8 cellular contexts compared by ENCODE assay signal in the genomic region with DNA sequence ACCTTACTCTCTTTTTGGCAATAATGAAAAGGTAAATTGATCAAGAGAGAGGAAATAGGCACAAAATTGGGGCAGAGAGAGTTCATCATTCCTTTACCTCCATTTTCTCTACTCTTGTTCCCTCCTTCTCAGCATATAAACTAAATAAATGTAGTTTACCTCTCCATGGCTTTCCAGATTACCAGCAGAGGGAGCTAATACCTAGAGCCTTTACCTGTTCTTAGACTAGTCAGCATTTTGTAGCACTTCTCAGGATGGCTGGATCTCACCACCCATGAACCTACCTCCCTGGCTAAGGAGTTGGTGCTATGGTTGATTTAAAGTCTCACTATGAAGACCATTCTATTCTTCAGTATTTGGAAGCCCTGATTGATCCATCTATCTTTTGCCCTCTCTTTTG. TPM values are rescaled to one million over a fixed set of nuclear protein-coding genes. Genes with fewer than 3 reads are reported as not detected.
A peak's percentile ranks its signal among the peaks of the same experiment; 100 is the strongest.
DNase-seq lines count a peak whose midpoint lies in the region; ATAC-seq, FAIRE-seq and TF ChIP-seq lines count a peak whose summit lies in the region.

No MANE protein-coding gene starts in this region.

- H3K4me1 ChIP-seq in IMR-90 (ENCODE audit: control insufficient read depth, insufficient read depth, low read length) (peaks cover 2% of the 10 kb centered on the region), small intestine (ENCODE audit: control insufficient read depth in 2 of 2, insufficient read depth in 1 of 2, low read depth in 1 of 2, low read length in 1 of 2) (no peaks in the 10 kb centered on the region)

- H3K27me3 Mint-ChIP-seq in activated CD8-positive, alpha-beta memory T cell treated with anti-CD3 and anti-CD28 coated beads, Interleukin-2, amount 10 ng/mL, durations not matched to agents 7 days and 5 days, result no peaks in the 10 kb centered on the region

- H3K18ac ChIP-seq in IMR-90 (ENCODE audit: low read depth, low read length), result no peak overlapping the region

- H3K4ac ChIP-seq in IMR-90 (ENCODE audit: low read depth, low read length), result no peak overlapping the region

- TF ChIP-seq CTCF in IMR-90 (conservative IDR thresholded peaks at IDR 0.05; ENCODE audit: low read depth, low read length), result peak; percentile 57

- H3K27ac ChIP-seq in IMR-90 (ENCODE audit: insufficient read depth, low read length) (no peak overlapping the region), small intestine (ENCODE audit: low read depth in 1 of 2, low read length in 1 of 2) (no peak overlapping the region)

- H4K5ac ChIP-seq in IMR-90 (ENCODE audit: low read depth, low read length), result no peak overlapping the region

- peak; percentile 68 for ATAC-seq in activated CD8-positive, alpha-beta memory T cell treated with anti-CD3 and anti-CD28 coated beads, Interleukin-2, amount 10 ng/mL, durations not matched to agents 7 days and 5 days
- ATAC-seq in IMR-90 (ENCODE audit: low read depth), result peak; percentile 49
- peak; percentile 70 for ATAC-seq in esophagus mucosa
- ATAC-seq in HG02870 (IDR thresholded peaks at IDR 0.05; ENCODE audit: unreplicated experiment), result no peak
- no peak for ATAC-seq in GM21381 (IDR thresholded peaks at IDR 0.05; ENCODE audit: unreplicated experiment)

- no peak overlapping the region for H3K56ac ChIP-seq in IMR-90 (ENCODE audit: extremely low read depth, insufficient read depth, low read length)

- dilution Hi-C loops in IMR-90 (cut with HindIII; ENCODE audit: low sequenced_read_pairs, unreplicated experiment), result no loop called here

- FAIRE-seq in RCC 7860 (lab: Jason Lieb, UNC), result peak; percentile 67
- no peak for FAIRE-seq in small intestine (lab: Jason Lieb, UNC)

- CTCF ChIA-PET in activated CD8-positive, alpha-beta memory T cell treated with anti-CD3 and anti-CD28 coated beads, Interleukin-2, amount 10 ng/mL, durations not matched to agents 7 days and 5 days (lab: Charles Lee), result interaction anchor here (0.9 to 2.3 kb wide), 5 partner anchors 15 to 282 kb away, joined by 3 to 7 read pairs (median 4); partner anchors contain the start of genes OFD1 and TRAPPC2
- CTCF ChIA-PET in IMR-90 (lab: Yijun Ruan, JAX), result interaction anchor here (1.6 kb wide), 1 partner anchor 243 kb away, joined by 3 read pairs; no protein-coding TSS in a partner anchor

- no peak overlapping the region for H4K91ac ChIP-seq in IMR-90 (ENCODE audit: insufficient read depth, low read depth, low read length)

- no peak overlapping the region for H2BK20ac ChIP-seq in IMR-90 (ENCODE audit: low read depth, low read length)

- intact Hi-C loops in IMR-90 (cut with micrococcal nuclease), result loop anchor here (1.0 kb wide), 1 partner anchor 282 kb away; no protein-coding TSS in a partner anchor

- H3K4me1 Mint-ChIP-seq in activated CD8-positive, alpha-beta memory T cell treated with anti-CD3 and anti-CD28 coated beads, Interleukin-2, amount 10 ng/mL, durations not matched to agents 7 days and 5 days, result peaks cover 35% of the 10 kb centered on the region

- H3K27ac Mint-ChIP-seq in activated CD8-positive, alpha-beta memory T cell treated with anti-CD3 and anti-CD28 coated beads, Interleukin-2, amount 10 ng/mL, durations not matched to agents 7 days and 5 days, result peak overlapping the region; percentile 43

- no peaks in the 10 kb centered on the region for H3K79me1 ChIP-seq in IMR-90 (ENCODE audit: low read depth in 1 of 2, low read length in 2 of 2)

- H3K9me3 ChIP-seq in IMR-90 (ENCODE audit: control insufficient read depth, insufficient read depth, low read length), result no peaks in the 10 kb centered on the region
- H3K9me3 ChIP-seq in small intestine (ENCODE audit: control insufficient read depth, low read depth), result no peaks in the 10 kb centered on the region

- H3K4me3 ChIP-seq in IMR-90 (ENCODE audit: insufficient read depth, low read depth, low read length), result no peak overlapping the region
- H3K4me3 ChIP-seq in small intestine (ENCODE audit: low read depth in 1 of 2, low read length in 2 of 2), result no peak overlapping the region

- H4K8ac ChIP-seq in IMR-90 (ENCODE audit: low read depth in 2 of 2, low read length in 2 of 2), result no peak overlapping the region

- peaks cover 39% of the 10 kb centered on the region for H3K36me3 Mint-ChIP-seq in activated CD8-positive, alpha-beta memory T cell treated with anti-CD3 and anti-CD28 coated beads, Interleukin-2, amount 10 ng/mL, durations not matched to agents 7 days and 5 days

- POLR2A ChIA-PET in IMR-90 (lab: Charles Lee; ENCODE audit: unreplicated experiment), result no interaction called here

- no peak overlapping the region for H2BK15ac ChIP-seq in IMR-90 (ENCODE audit: low read depth, low read length)

- H3K9me3 Mint-ChIP-seq in activated CD8-positive, alpha-beta memory T cell treated with anti-CD3 and anti-CD28 coated beads, Interleukin-2, amount 10 ng/mL, durations not matched to agents 7 days and 5 days (ENCODE audit: low read depth), result no peaks in the 10 kb centered on the region

- no peak for TF ChIP-seq POLR2A in IMR-90 (IDR thresholded peaks at IDR 0.05; ENCODE audit: low read depth, low read length)

- no peak overlapping the region for H2BK120ac ChIP-seq in IMR-90 (ENCODE audit: low read depth, low read length)

- H2AK9ac ChIP-seq in IMR-90 (replicated peaks; ENCODE audit: low read depth, low read length, poor library complexity), result no peak overlapping the region

- no peak overlapping the region for H2BK5ac ChIP-seq in IMR-90 (ENCODE audit: low read depth, low read length, poor library complexity, severe bottlenecking)

- no peaks in the 10 kb centered on the region for H4K20me1 ChIP-seq in IMR-90 (ENCODE audit: insufficient read depth, low read length)

- H3K4me3 Mint-ChIP-seq in activated CD8-positive, alpha-beta memory T cell treated with anti-CD3 and anti-CD28 coated beads, Interleukin-2, amount 10 ng/mL, durations not matched to agents 7 days and 5 days, result no peak overlapping the region

- no peak overlapping the region for H2AK5ac ChIP-seq in IMR-90 (ENCODE audit: low read depth, low read length)

- H3K36me3 ChIP-seq in IMR-90 (ENCODE audit: control insufficient read depth, insufficient read depth, low read length), result no peaks in the 10 kb centered on the region; the same call in none of the 2 replicates
- H3K36me3 ChIP-seq in small intestine (ENCODE audit: control insufficient read depth in 2 of 2, insufficient read depth in 2 of 2, low read length in 2 of 2), result peaks cover 4 to 16% of the 10 kb centered on the region in 2 donors

- no peak overlapping the region for H3K4me2 ChIP-seq in IMR-90 (ENCODE audit: low read depth, low read length)

- peak; percentile 51 for TF ChIP-seq RAD21 in IMR-90 (IDR thresholded peaks at IDR 0.05; ENCODE audit: low read length)

- DNase-seq in activated CD8-positive, alpha-beta memory T cell treated with anti-CD3 and anti-CD28 coated beads, Interleukin-2, amount 10 ng/mL, durations not matched to agents 7 days and 5 days, result no peak
- DNase-seq in activated CD8-positive, alpha-beta memory T cell treated with anti-CD3 and anti-CD28 coated beads, Interleukin-2, amount 50 U/mL, for 4 hours, result no peak
- DNase-seq in IMR-90, result peak; percentile 48
- peak; percentile 49 for DNase-seq in RCC 7860 (ENCODE audit: low spot score)
- peak; percentile 52 for DNase-seq in small intestine

- no peak overlapping the region for H3K9ac ChIP-seq in IMR-90 (ENCODE audit: low read depth, low read length)

- no peak overlapping the region for H3K23ac ChIP-seq in IMR-90 (ENCODE audit: low read depth, low read length)

- H3K9me1 ChIP-seq in IMR-90 (ENCODE audit: insufficient read depth, low read length), result no peaks in the 10 kb centered on the region

- in situ Hi-C loops in IMR-90 (cut with MboI; ENCODE audit: low sequenced_read_pairs), result no loop called here

- H2AFZ ChIP-seq in IMR-90 (replicated peaks; ENCODE audit: low read length, poor library complexity), result no peak overlapping the region

- H3K27me3 ChIP-seq in IMR-90 (ENCODE audit: control insufficient read depth, insufficient read depth, low read length) (no peaks in the 10 kb centered on the region), small intestine (ENCODE audit: control insufficient read depth in 2 of 2, insufficient read depth in 2 of 2, low read length in 2 of 2) (no peaks in the 10 kb centered on the region)

- no peak overlapping the region for H3K14ac ChIP-seq in IMR-90 (replicated peaks; ENCODE audit: low read depth, low read length)

- no TSS peak for BruUV-seq in IMR-90 (replicated peaks; lab: Mats Ljungman, UMichigan)

TF ChIP-seq in IMR-90, 13 proteins besides CTCF, POLR2A, EP300 and RAD21:
- TF ChIP-seq RCOR1 (IDR thresholded peaks at IDR 0.05; ENCODE audit: insufficient replicate concordance, low read length) (no peak), SMC3 (IDR thresholded peaks at IDR 0.05; ENCODE audit: low read depth, low read length) (peak; percentile 55), MAFK (IDR thresholded peaks at IDR 0.05; ENCODE audit: low read depth, low read length) (peak; percentile 75)

RNA-seq across cellular contexts. Expression of gene OFD1, which starts 15.7 kb away (rescaled TPM):
- 10 to 100 TPM; 32.3 to 45.8 TPM for total RNA-seq in activated CD8-positive, alpha-beta memory T cell treated with anti-CD3 and anti-CD28 coated beads, Interleukin-2, amount 10 ng/mL, durations not matched to agents 7 days and 5 days
- total RNA-seq in IMR-90 (2012; rRNA removed) (8.4 and 10.6 TPM in 2 replicates), esophagus mucosa (22.4 TPM)
- polyA plus RNA-seq in IMR-90 (2012; rRNA removed) (7.7 and 8.6 TPM in 2 replicates), small intestine (10 to 100 TPM; 18.3 to 71.3 (median 70.0) TPM)
- polyA plus RNA-seq in IMR-90 (2012; cell fraction: cytosol; rRNA removed), result 2.5 and 5.2 TPM in 2 replicates
- 19.8 and 41.0 TPM in 2 replicates for polyA plus RNA-seq in IMR-90 (2012; cell fraction: nucleus; rRNA removed; ENCODE audit: low replicate concordance)

RNA-seq across cellular contexts. Expression of gene TRAPPC2, which starts 15.8 kb away (rescaled TPM):
- total RNA-seq in activated CD8-positive, alpha-beta memory T cell treated with anti-CD3 and anti-CD28 coated beads, Interleukin-2, amount 10 ng/mL, durations not matched to agents 7 days and 5 days, result 10 to 100 TPM; 18.4 to 19.1 TPM
- 13.8 and 19.2 TPM in 2 replicates for total RNA-seq in IMR-90 (2012; rRNA removed)
- 6.7 and 11.3 TPM in 2 replicates for polyA plus RNA-seq in IMR-90 (2012; rRNA removed)
- 4.9 and 10.1 TPM in 2 replicates for polyA plus RNA-seq in IMR-90 (2012; cell fraction: cytosol; rRNA removed)
- polyA plus RNA-seq in IMR-90 (2012; cell fraction: nucleus; rRNA removed; ENCODE audit: low replicate concordance), result 7.3 and 28.8 TPM in 2 replicates
- 15.0 TPM for total RNA-seq in esophagus mucosa
- 1 to 10 TPM; 6.4 to 7.8 (median 7.6) TPM for polyA plus RNA-seq in small intestine

Comparison
In these comparisons a context has a peak if more than half of its experiments do, and no peak if none do; other contexts are left out.
1. ATAC-seq: peak in activated CD8-positive, alpha-beta memory T cell treated with anti-CD3 and anti-CD28 coated beads, Interleukin-2, amount 10 ng/mL, durations not matched to agents 7 days and 5 days (single experiment), IMR-90 (single experiment) and esophagus mucosa (single experiment); none in HG02870 (single experiment) and GM21381 (single experiment).
2. DNase-seq: peak in IMR-90 (single experiment), RCC 7860 (single experiment) and small intestine (single experiment); none in activated CD8-positive, alpha-beta memory T cell treated with anti-CD3 and anti-CD28 coated beads, Interleukin-2, amount 10 ng/mL, durations not matched to agents 7 days and 5 days (single experiment) and activated CD8-positive, alpha-beta memory T cell treated with anti-CD3 and anti-CD28 coated beads, Interleukin-2, amount 50 U/mL, for 4 hours (single experiment).